Comparison of ENCODE assay signal across 18 cellular contexts in the genomic region with DNA sequence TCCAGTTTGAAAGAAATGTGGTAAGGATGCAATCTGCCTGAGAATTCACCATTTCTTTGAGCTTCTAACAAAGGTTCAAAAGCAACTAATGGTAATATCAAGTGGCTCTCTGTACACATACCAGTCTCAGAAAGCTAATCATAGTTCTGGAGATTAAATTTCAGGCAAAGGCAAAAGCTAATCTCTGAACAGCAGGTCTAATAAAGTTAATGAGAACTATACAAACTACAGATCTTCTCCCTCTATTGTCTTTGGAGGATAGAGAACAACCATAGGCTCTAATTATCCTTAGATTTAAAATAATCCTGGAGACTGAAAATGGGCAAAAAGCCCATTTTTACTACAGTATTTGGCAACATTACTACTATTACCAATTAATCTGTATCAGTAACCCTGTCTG. TPM values are rescaled to one million over a fixed set of nuclear protein-coding genes. Genes with fewer than 3 reads are reported as not detected.
DNase-seq lines count a peak whose midpoint lies in the region; ATAC-seq and TF ChIP-seq lines count a peak whose summit lies in the region.
"Had no signal": no experiment of that assay in that cellular context is flagged by ENCODE, and none has a peak within 500 bp of the region (broad histone marks: within the 10 kb centered on the region; RNA-seq: fewer than 3 reads in every experiment).

No MANE protein-coding gene starts in this region.

- CTCF ChIA-PET in CD4-positive, alpha-beta T cell (lab: Charles Lee), result interaction anchor here (2.2 to 10.4 kb wide), 4 partner anchors 12 to 124 kb away, joined by 6 to 105 read pairs (median 54); a partner anchor contains a TSS
- CTCF ChIA-PET in HEK293 (lab: Yijun Ruan, JAX), result interaction anchor here (1.5 to 1.8 kb wide), 2 partner anchors 38 to 97 kb away, joined by 5 to 14 read pairs; no protein-coding TSS in a partner anchor

- H3K36me3 Mint-ChIP-seq in CD4-positive, alpha-beta T cell (ENCODE audit: low read depth), result peaks cover 8% of the 10 kb centered on the region
- H3K36me3 Mint-ChIP-seq in T-helper 17 cell (ENCODE audit: low read depth) (peaks cover 2% of the 10 kb centered on the region), memory B cell (peaks cover 7% of the 10 kb centered on the region)
- H3K36me3 Mint-ChIP-seq: brain, mesothelial cell of epicardium had no signal

- H3K27me3 Mint-ChIP-seq in CD4-positive, alpha-beta T cell, result no peaks in the 10 kb centered on the region
- H3K27me3 Mint-ChIP-seq in T-helper 17 cell (no peaks in the 10 kb centered on the region), memory B cell (no peaks in the 10 kb centered on the region)
- H3K27me3 Mint-ChIP-seq: brain, progenitor cell of endocrine pancreas had no signal

- no peak overlapping the region for H2BK5ac ChIP-seq in mesendoderm (ENCODE audit: low read length)

- TF ChIP-seq CTCF in CD4-positive, alpha-beta T cell (IDR thresholded peaks at IDR 0.05), result no peak
- no peak for TF ChIP-seq CTCF in HEK293 (tag by site-specific recombination; IDR thresholded peaks at IDR 0.05)

- H3K4me1 ChIP-seq in HEK293 (ENCODE audit: control insufficient read depth, insufficient read depth, low read length) (no peaks in the 10 kb centered on the region), mesendoderm (ENCODE audit: control insufficient read depth, low read depth, low read length) (peaks cover under 1% of the 10 kb centered on the region)
- H3K4me1 ChIP-seq: uterus had no signal

- no peaks in the 10 kb centered on the region for H3K79me1 ChIP-seq in mesendoderm (ENCODE audit: low read length)

- no peak overlapping the region for H4K8ac ChIP-seq in mesendoderm (ENCODE audit: low read depth, low read length)

- no peak overlapping the region for H3K4ac ChIP-seq in mesendoderm (ENCODE audit: low read depth, low read length)

- ATAC-seq in CD4-positive, alpha-beta T cell (ENCODE audit: poor library complexity), result no peak
- no peak for ATAC-seq in T-helper 17 cell
- no peak for ATAC-seq in memory B cell (ENCODE audit: low read depth)
- no peak for ATAC-seq in Right ventricle myocardium inferior
- ATAC-seq in GM19324 (IDR thresholded peaks at IDR 0.05; ENCODE audit: low FRiP score, unreplicated experiment), result no peak

- no peak overlapping the region for H2AK5ac ChIP-seq in mesendoderm (ENCODE audit: low read length)

- no peak overlapping the region for H2BK15ac ChIP-seq in mesendoderm (replicated peaks; ENCODE audit: low read depth)

- no peak for DNase-seq in CD4-positive, alpha-beta T cell
- no peak for DNase-seq in T-helper 17 cell
- no peak for DNase-seq in memory B cell (ENCODE audit: low spot score in 2 of 2)
- DNase-seq in Right ventricle myocardium inferior (ENCODE audit: missing footprints), result no peak
- DNase-seq in stimulated activated CD4-positive, alpha-beta T cell treated with anti-CD3 and anti-CD28 coated beads, Interleukin-12 subunit alpha, Interleukin-12 subunit beta, amount 100 ng/mL, for 4 hours, result no peak
- no peak for DNase-seq in mesendoderm
- DNase-seq: activated CD4-positive, CD25-positive, alpha-beta regulatory T cell; activated effector memory CD4-positive, alpha-beta T cell treated with Interleukin-2 at 50 U/mL for 16 hours; effector memory CD4-positive, alpha-beta T cell; EL; foreskin fibroblast; uterus had no signal

- intact Hi-C loops in CD4-positive, alpha-beta T cell (cut with DNase I, micrococcal nuclease), result loop anchor here in 1 of 2 experiments (5.0 kb wide), 2 partner anchors 36 to 891 kb away; no protein-coding TSS in a partner anchor
- intact Hi-C loops in Right ventricle myocardium inferior (cut with DNase I), result no loop called here

- no peaks in the 10 kb centered on the region for H3K27me3 ChIP-seq in CD4-positive, alpha-beta T cell (ENCODE audit: control insufficient read depth, insufficient read depth, low read length)
- no peaks in the 10 kb centered on the region for H3K27me3 ChIP-seq in mesendoderm (ENCODE audit: insufficient read depth, low read length, poor library complexity)
- H3K27me3 ChIP-seq: BLaER1, uterus had no signal

- no peak overlapping the region for H3K9ac ChIP-seq in mesendoderm (ENCODE audit: low read length)
- H3K9ac ChIP-seq: BLaER1 had no signal

- no peak overlapping the region for H2BK120ac ChIP-seq in mesendoderm (ENCODE audit: low read depth, low read length)

- H3K9me3 Mint-ChIP-seq in CD4-positive, alpha-beta T cell, result no peaks in the 10 kb centered on the region
- H3K9me3 Mint-ChIP-seq in memory B cell, result no peaks in the 10 kb centered on the region
- H3K9me3 Mint-ChIP-seq: mesothelial cell of epicardium had no signal

- no peak overlapping the region for H3K4me2 ChIP-seq in mesendoderm (ENCODE audit: low read length)
- H3K4me2 ChIP-seq: BLaER1 had no signal

- H3K27ac Mint-ChIP-seq in CD4-positive, alpha-beta T cell, result peak overlapping the region; percentile 76
- H3K27ac Mint-ChIP-seq in T-helper 17 cell (peak overlapping the region; percentile 84), memory B cell (peak overlapping the region; percentile 84)
- H3K27ac Mint-ChIP-seq: mesothelial cell of epicardium, progenitor cell of endocrine pancreas had no signal

- H3K36me3 ChIP-seq in HEK293 (ENCODE audit: control insufficient read depth in 2 of 2, insufficient read depth in 1 of 2, low read length in 2 of 2) (no peaks in the 10 kb centered on the region), mesendoderm (ENCODE audit: control insufficient read depth, insufficient read depth, low read length) (no peaks in the 10 kb centered on the region)
- H3K36me3 ChIP-seq: BLaER1, uterus had no signal

- no peaks in the 10 kb centered on the region for H3K9me3 ChIP-seq in CD4-positive, alpha-beta T cell (ENCODE audit: control insufficient read depth, low read length)
- H3K9me3 ChIP-seq in HEK293 (ENCODE audit: control insufficient read depth, insufficient read depth, low read depth, low read length) (no peaks in the 10 kb centered on the region), T-helper 17 cell (ENCODE audit: control insufficient read depth, low read length, poor library complexity, severe bottlenecking) (no peaks in the 10 kb centered on the region)
- H3K9me3 ChIP-seq: BLaER1, uterus had no signal

- POLR2A ChIA-PET in CD4-positive, alpha-beta T cell (lab: Charles Lee), result interaction anchor here (1.4 kb wide), 1 partner anchor 124 kb away, joined by 3 read pairs; no protein-coding TSS in a partner anchor
- POLR2A ChIA-PET in HEK293 (lab: Yijun Ruan, JAX), result interaction anchor here (0.9 kb wide), 1 partner anchor 111 kb away, joined by 7 read pairs; no protein-coding TSS in a partner anchor

- no peak overlapping the region for H3K27ac ChIP-seq in CD4-positive, alpha-beta T cell (ENCODE audit: low read depth, low read length)
- H3K27ac ChIP-seq in HEK293 (ENCODE audit: extremely low read depth, low read depth, low read length), result no peak overlapping the region
- H3K27ac ChIP-seq in mesendoderm (ENCODE audit: low read depth, low read length), result no peak overlapping the region
- H3K27ac ChIP-seq: BLaER1 had no signal

- H3K56ac ChIP-seq in mesendoderm (ENCODE audit: low read length), result no peak overlapping the region

- H3K4me3 ChIP-seq in HEK293 (ENCODE audit: low read depth, low read length), result no peak overlapping the region
- H3K4me3 ChIP-seq in mesendoderm (ENCODE audit: low read length), result no peak overlapping the region
- H3K4me3 ChIP-seq: BLaER1, uterus had no signal

- peaks cover 69% of the 10 kb centered on the region for H3K4me1 Mint-ChIP-seq in CD4-positive, alpha-beta T cell (ENCODE audit: low read depth)
- H3K4me1 Mint-ChIP-seq in T-helper 17 cell, result peaks cover 54% of the 10 kb centered on the region
- H3K4me1 Mint-ChIP-seq in memory B cell, result peaks cover 44% of the 10 kb centered on the region

- no peak overlapping the region for H3K23ac ChIP-seq in mesendoderm (ENCODE audit: low read length)

- peak overlapping the region; percentile 20 for H3K4me3 Mint-ChIP-seq in CD4-positive, alpha-beta T cell
- H3K4me3 Mint-ChIP-seq in T-helper 17 cell (no peak overlapping the region), memory B cell (peak overlapping the region; percentile 56)
- H3K4me3 Mint-ChIP-seq: mesothelial cell of epicardium had no signal

- no peak overlapping the region for H4K5ac ChIP-seq in mesendoderm (ENCODE audit: low read length)

- H3K79me2 ChIP-seq in mesendoderm (ENCODE audit: control insufficient read depth, insufficient read depth, low read length), result no peaks in the 10 kb centered on the region

- no peak overlapping the region for H3K18ac ChIP-seq in mesendoderm (ENCODE audit: low read length)

TF ChIP-seq in HEK293, 187 proteins besides CTCF, POLR2A, EP300 and RAD21:
- TF ChIP-seq HOXA7 (CRISPR knock-in tag; IDR thresholded peaks at IDR 0.05; ENCODE audit: borderline replicate concordance) (no peak), SP7 (tag by site-specific recombination; IDR thresholded peaks at IDR 0.05) (peak; percentile 77), ZBTB1 (tag by site-specific recombination; IDR thresholded peaks at IDR 0.05) (no peak)
- TF ChIP-seq, protein P1, sequence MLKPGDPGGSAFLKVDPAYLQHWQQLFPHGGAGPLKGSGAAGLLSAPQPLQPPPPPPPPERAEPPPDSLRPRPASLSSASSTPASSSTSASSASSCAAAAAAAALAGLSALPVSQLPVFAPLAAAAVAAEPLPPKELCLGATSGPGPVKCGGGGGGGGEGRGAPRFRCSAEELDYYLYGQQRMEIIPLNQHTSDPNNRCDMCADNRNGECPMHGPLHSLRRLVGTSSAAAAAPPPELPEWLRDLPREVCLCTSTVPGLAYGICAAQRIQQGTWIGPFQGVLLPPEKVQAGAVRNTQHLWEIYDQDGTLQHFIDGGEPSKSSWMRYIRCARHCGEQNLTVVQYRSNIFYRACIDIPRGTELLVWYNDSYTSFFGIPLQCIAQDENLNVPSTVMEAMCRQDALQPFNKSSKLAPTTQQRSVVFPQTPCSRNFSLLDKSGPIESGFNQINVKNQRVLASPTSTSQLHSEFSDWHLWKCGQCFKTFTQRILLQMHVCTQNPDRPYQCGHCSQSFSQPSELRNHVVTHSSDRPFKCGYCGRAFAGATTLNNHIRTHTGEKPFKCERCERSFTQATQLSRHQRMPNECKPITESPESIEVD (tag by site-specific recombination; IDR thresholded peaks at IDR 0.05), result peak; percentile 38; the same call in 1 of the 2 replicates

RNA-seq across cellular contexts. Expression of a gene that starts 5.0 kb away (rescaled TPM):
- 1 to 10 TPM; 7.0 to 7.3 TPM for total RNA-seq in CD4-positive, alpha-beta T cell
- total RNA-seq in T-helper 17 cell (1 to 10 TPM; 7.9 to 8.7 TPM), Right ventricle myocardium inferior (6.7 TPM)
- polyA plus RNA-seq in mesendoderm (2013, experiment 1 of 2), result 2.6 TPM
- 2.8 TPM for polyA plus RNA-seq in mesendoderm (2013, experiment 2 of 2)
